12 cellular contexts compared by ENCODE assay signal in genomic region chr3:123261666-123262065, GRCh38.
"Had no signal": no experiment of that assay in that cellular context is flagged by ENCODE, and none has a peak within 500 bp of the region (broad histone marks: within the 10 kb centered on the region; RNA-seq: fewer than 3 reads in every experiment).

No MANE protein-coding gene starts in this region.

- H3K27me3 Mint-ChIP-seq: naive B cell; stimulated activated naive CD8-positive, alpha-beta T cell treated with anti-CD3 and anti-CD28 coated beads, Interleukin-15, amount 100 ng/mL, for 72 hours had no signal

- ATAC-seq: lower lobe of right lung; stimulated activated naive CD8-positive, alpha-beta T cell treated with anti-CD3 and anti-CD28 coated beads, Interleukin-15, amount 100 ng/mL, for 72 hours had no signal

- H3K4me3 Mint-ChIP-seq: immature natural killer cell; naive B cell; stimulated activated naive CD8-positive, alpha-beta T cell treated with anti-CD3 and anti-CD28 coated beads, Interleukin-15, amount 100 ng/mL, for 72 hours had no signal

- H3K27ac Mint-ChIP-seq: naive B cell had no signal

- H3K4me1 Mint-ChIP-seq: immature natural killer cell had no signal

- H3K9me3 Mint-ChIP-seq: immature natural killer cell had no signal

- DNase-seq: activated CD4-positive, alpha-beta T cell treated with anti-CD3 and anti-CD28 coated beads for 48 hours; activated naive CD4-positive, alpha-beta T cell; adrenal gland; immature natural killer cell; lower lobe of right lung; midbrain; naive B cell; retina; stimulated activated CD4-positive, alpha-beta T cell treated with anti-CD3 and anti-CD28 coated beads, Interleukin-4, amount 100 ng/mL, for 1 hour; stimulated activated CD8-positive, alpha-beta memory T cell treated with anti-CD3 and anti-CD28 coated beads, Interleukin-4, amount 100 ng/mL, for 48 hours; stimulated activated naive CD8-positive, alpha-beta T cell treated with anti-CD3 and anti-CD28 coated beads, Interleukin-15, amount 100 ng/mL, for 72 hours; testis had no signal
